In genomic region chr2:110206056-110206455, GRCh38 we compare ENCODE assay signal across 13 cellular contexts. TPM values are rescaled to one million over a fixed set of nuclear protein-coding genes. Genes with fewer than 3 reads are reported as not detected.
DNase-seq lines count a peak whose midpoint lies in the region; ATAC-seq and TF ChIP-seq lines count a peak whose summit lies in the region.
"Had no signal": no experiment of that assay in that cellular context is flagged by ENCODE, and none has a peak within 500 bp of the region (broad histone marks: within the 10 kb centered on the region; RNA-seq: fewer than 3 reads in every experiment).

No MANE protein-coding gene starts in this region.

- no peak for TF ChIP-seq CTCF in activated B cell treated with CpG ODN at 0.5 μM for 24 hours (IDR thresholded peaks at IDR 0.05)
- TF ChIP-seq CTCF in fibroblast of pulmonary artery (IDR thresholded peaks at IDR 0.05; ENCODE audit: low read length, missing control alignments): no peak
- no peak for TF ChIP-seq CTCF in gastrocnemius medialis (IDR thresholded peaks at IDR 0.05 in 4 of 5, conservative IDR thresholded peaks at IDR 0.05 in 1 of 5)
- TF ChIP-seq CTCF in suprapubic skin (IDR thresholded peaks at IDR 0.05): no peak

- no peak for DNase-seq in activated T-cell treated with anti-CD3 and anti-CD28 coated beads, Interleukin-2, amount 50 U/mL, for 24 hours
- no peak for DNase-seq in activated T-cell treated with anti-CD3 and anti-CD28 coated beads, Interleukin-2, amount 50 U/mL, for 48 hours
- DNase-seq in activated B cell treated with CpG ODN at 0.5 μM for 24 hours (no peak), fibroblast of pulmonary artery (ENCODE audit: low read depth) (peak; percentile 39), gastrocnemius medialis (peak; percentile 45 to 70), NCI-H2081 treated with DMSO at 0.1 percent for 48 hours (lab: John Stamatoyannopoulos, UW) (no peak), suprapubic skin (ENCODE audit: low spot score in 2 of 2) (no peak), NCI-H1092 treated with DMSO at 0.1 percent for 48 hours (lab: John Stamatoyannopoulos, UW) (no peak)
- DNase-seq: esophagus squamous epithelium; lower lobe of right lung; NCI-H2171 treated with DMSO at 0.1 percent for 48 hours; stimulated activated CD4-positive, alpha-beta T cell treated with anti-CD3 and anti-CD28 coated beads, Interleukin-15, amount 100 ng/mL, for 24 hours; T1000 had no signal

- TF ChIP-seq POLR2A in gastrocnemius medialis (IDR thresholded peaks at IDR 0.05): no peak
- TF ChIP-seq POLR2A in suprapubic skin (IDR thresholded peaks at IDR 0.05): no peak

- H3K27me3 Mint-ChIP-seq in activated T-cell treated with anti-CD3 and anti-CD28 coated beads, Interleukin-2, amount 50 U/mL, for 24 hours: no peaks in the 10 kb centered on the region
- no peaks in the 10 kb centered on the region for H3K27me3 Mint-ChIP-seq in activated B cell treated with CpG ODN at 0.5 μM for 24 hours

- CTCF ChIA-PET in activated B cell treated with CpG ODN at 0.5 μM for 24 hours (lab: Charles Lee): no interaction called here

- intact Hi-C loops in activated B cell treated with CpG ODN at 0.5 μM for 24 hours (cut with micrococcal nuclease) (no loop called here), gastrocnemius medialis (cut with DNase I; ENCODE audit: low total_unique reads) (no loop called here)

- H3K27ac Mint-ChIP-seq in activated T-cell treated with anti-CD3 and anti-CD28 coated beads, Interleukin-2, amount 50 U/mL, for 24 hours: no peak overlapping the region
- H3K27ac Mint-ChIP-seq in activated B cell treated with CpG ODN at 0.5 μM for 24 hours: no peak overlapping the region

- H3K27ac ChIP-seq in gastrocnemius medialis (peak overlapping the region; percentile 76 to 94 (median 86)), suprapubic skin (no peak overlapping the region)
- H3K27ac ChIP-seq: lower lobe of right lung had no signal

- H3K9me3 Mint-ChIP-seq in activated T-cell treated with anti-CD3 and anti-CD28 coated beads, Interleukin-2, amount 50 U/mL, for 24 hours: no peaks in the 10 kb centered on the region
- no peaks in the 10 kb centered on the region for H3K9me3 Mint-ChIP-seq in activated B cell treated with CpG ODN at 0.5 μM for 24 hours

- peaks cover 37% of the 10 kb centered on the region for H3K4me1 Mint-ChIP-seq in activated T-cell treated with anti-CD3 and anti-CD28 coated beads, Interleukin-2, amount 50 U/mL, for 24 hours (ENCODE audit: low read depth)
- peaks cover 22% of the 10 kb centered on the region for H3K4me1 Mint-ChIP-seq in activated B cell treated with CpG ODN at 0.5 μM for 24 hours

- TF ChIP-seq EP300 in suprapubic skin (IDR thresholded peaks at IDR 0.05): no peak

- H3K4me3 Mint-ChIP-seq in activated T-cell treated with anti-CD3 and anti-CD28 coated beads, Interleukin-2, amount 50 U/mL, for 24 hours: peak overlapping the region; percentile 86
- H3K4me3 Mint-ChIP-seq in activated B cell treated with CpG ODN at 0.5 μM for 24 hours: peak overlapping the region; percentile 62

- H3K9me3 ChIP-seq in gastrocnemius medialis (no peaks in the 10 kb centered on the region), suprapubic skin (no peaks in the 10 kb centered on the region)
- H3K9me3 ChIP-seq: esophagus squamous epithelium, lower lobe of right lung had no signal

- H3K27me3 ChIP-seq in gastrocnemius medialis (no peaks in the 10 kb centered on the region), suprapubic skin (no peaks in the 10 kb centered on the region)
- H3K27me3 ChIP-seq: esophagus squamous epithelium had no signal

- H3K36me3 Mint-ChIP-seq in activated T-cell treated with anti-CD3 and anti-CD28 coated beads, Interleukin-2, amount 50 U/mL, for 24 hours (ENCODE audit: low read depth): peaks cover 36% of the 10 kb centered on the region
- H3K36me3 Mint-ChIP-seq in activated B cell treated with CpG ODN at 0.5 μM for 24 hours (ENCODE audit: low read depth): peaks cover 16% of the 10 kb centered on the region

- 42% methylated on average over 3 of the region's 3 CpGs for WGBS in suprapubic skin

- peaks cover 22 to 50% of the 10 kb centered on the region in 2 donors for H3K4me1 ChIP-seq in gastrocnemius medialis
- H3K4me1 ChIP-seq in suprapubic skin: peaks cover 21% of the 10 kb centered on the region

- in situ Hi-C loops in gastrocnemius medialis (cut with MboI; ENCODE audit: low sequenced_read_pairs in 4 of 4): no loop called here

- POLR2A ChIA-PET in activated B cell treated with CpG ODN at 0.5 μM for 24 hours (lab: Charles Lee): no interaction called here

- ATAC-seq in activated B cell treated with CpG ODN at 0.5 μM for 24 hours (ENCODE audit: low read depth) (no peak), gastrocnemius medialis (peak; percentile 87 to 91)
- ATAC-seq: lower lobe of right lung had no signal

- no peak overlapping the region for H3K4me3 ChIP-seq in fibroblast of pulmonary artery (replicated peaks; ENCODE audit: low read depth, low read length)
- H3K4me3 ChIP-seq in gastrocnemius medialis: peak overlapping the region in 1 of 4 donors; percentile 65
- H3K4me3 ChIP-seq in suprapubic skin: no peak overlapping the region

- peaks cover 0 to 20% of the 10 kb centered on the region in 2 donors for H3K36me3 ChIP-seq in gastrocnemius medialis
- peaks cover 10% of the 10 kb centered on the region for H3K36me3 ChIP-seq in suprapubic skin

RNA-seq across cellular contexts. Expression of gene NPHP1, which starts 1.2 kb away (rescaled TPM):
- 1.6 and 2.0 TPM in 2 replicates for total RNA-seq in activated B cell treated with CpG ODN at 0.5 μM for 24 hours
- 10 to 100 TPM in 1 of 4 donors, 1 to 10 TPM in 3; 3.8 to 10.3 (median 4.6) TPM for total RNA-seq in gastrocnemius medialis
- total RNA-seq in suprapubic skin: 1 to 10 TPM; 1.9 to 6.5 (median 3.2) TPM

RNA-seq across cellular contexts. Expression of gene MTLN, which starts 6.3 kb away (rescaled TPM):
- 30.1 and 38.3 TPM in 2 replicates for total RNA-seq in activated B cell treated with CpG ODN at 0.5 μM for 24 hours
- total RNA-seq in gastrocnemius medialis: 100 to 1,000 TPM; 141 to 685 (median 391) TPM
- total RNA-seq in suprapubic skin: 10 to 100 TPM; 28.3 to 96.5 (median 51.6) TPM

Comparison
In these comparisons a context has a peak if more than half of its experiments do, and no peak if none do; other contexts are left out.
1. DNase-seq: peak in fibroblast of pulmonary artery (single experiment) and gastrocnemius medialis (2 of 2); none in activated T-cell treated with anti-CD3 and anti-CD28 coated beads, Interleukin-2, amount 50 U/mL, for 24 hours (single experiment), activated T-cell treated with anti-CD3 and anti-CD28 coated beads, Interleukin-2, amount 50 U/mL, for 48 hours (0 of 2), activated B cell treated with CpG ODN at 0.5 μM for 24 hours (single experiment), NCI-H2081 treated with DMSO at 0.1 percent for 48 hours (single experiment), suprapubic skin (0 of 2) and NCI-H1092 treated with DMSO at 0.1 percent for 48 hours (single experiment).